19 cellular contexts compared by ENCODE assay signal in genomic region chr3:108225221-108225620, GRCh38.
"Had no signal": no experiment of that assay in that cellular context is flagged by ENCODE, and none has a peak within 500 bp of the region (broad histone marks: within the 10 kb centered on the region; RNA-seq: fewer than 3 reads in every experiment).

No MANE protein-coding gene starts in this region.

- H3K4me3 ChIP-seq: esophagus squamous epithelium, left lung, mucosa of descending colon, prostate gland, skin epidermis had no signal

- H3K27me3 ChIP-seq: brain microvascular endothelial cell, esophagus squamous epithelium, left lung had no signal

- DNase-seq: activated CD8-positive, alpha-beta T cell treated with anti-CD3 and anti-CD28 coated beads for 36 hours; activated effector memory CD4-positive, alpha-beta T cell treated with anti-CD3 and anti-CD28 coated beads, Interleukin-2, amount 50 U/mL, for 16 hours; activated naive CD8-positive, alpha-beta T cell treated with anti-CD3 and anti-CD28 coated beads, Interleukin-2, amount 10 ng/mL, durations not matched to agents 7 days and 5 days; activated T-cell treated with anti-CD3 and anti-CD28 coated beads, Interleukin-2, amount 50 U/mL, for 4 hours; anterior cingulate cortex; brain microvascular endothelial cell; cortex of kidney; effector CD4-positive, alpha-beta T cell; esophagus squamous epithelium; hippocampal formation; kidney; left lung; mucosa of descending colon; right cardiac atrium; stimulated activated CD4-positive, alpha-beta T cell treated with anti-CD3 and anti-CD28 coated beads, Interleukin-4, amount 100 ng/mL, for 24 hours had no signal

- H3K27ac ChIP-seq: brain microvascular endothelial cell, prostate gland had no signal

- ATAC-seq: activated CD8-positive, alpha-beta T cell treated with anti-CD3 and anti-CD28 coated beads for 36 hours; activated T-cell treated with anti-CD3 and anti-CD28 coated beads, Interleukin-2, amount 50 U/mL, for 4 hours; left lung; mucosa of descending colon; natural killer cell treated with Interleukin-12 subunit alpha and Interleukin-12 subunit beta and Interleukin-15 and Interleukin-18, amount 100 ng/mL, for 72 hours; right cardiac atrium had no signal

- H3K9me3 ChIP-seq: esophagus squamous epithelium, left lung, mucosa of descending colon, prostate gland had no signal

- H3K36me3 ChIP-seq: brain microvascular endothelial cell, esophagus squamous epithelium, left lung, prostate gland had no signal

- H3K9me3 Mint-ChIP-seq: activated CD8-positive, alpha-beta T cell treated with anti-CD3 and anti-CD28 coated beads for 36 hours; activated naive CD8-positive, alpha-beta T cell treated with anti-CD3 and anti-CD28 coated beads, Interleukin-2, amount 10 ng/mL, durations not matched to agents 7 days and 5 days; activated T-cell treated with anti-CD3 and anti-CD28 coated beads, Interleukin-2, amount 50 U/mL, for 4 hours; central memory CD8-positive, alpha-beta T cell; natural killer cell treated with Interleukin-12 subunit alpha and Interleukin-12 subunit beta and Interleukin-15 and Interleukin-18, amount 100 ng/mL, for 72 hours had no signal

- H3K27me3 Mint-ChIP-seq: activated CD8-positive, alpha-beta T cell treated with anti-CD3 and anti-CD28 coated beads for 36 hours; activated naive CD8-positive, alpha-beta T cell treated with anti-CD3 and anti-CD28 coated beads, Interleukin-2, amount 10 ng/mL, durations not matched to agents 7 days and 5 days; central memory CD8-positive, alpha-beta T cell; natural killer cell treated with Interleukin-12 subunit alpha and Interleukin-12 subunit beta and Interleukin-15 and Interleukin-18, amount 100 ng/mL, for 72 hours had no signal

- H3K36me3 Mint-ChIP-seq: activated naive CD8-positive, alpha-beta T cell treated with anti-CD3 and anti-CD28 coated beads, Interleukin-2, amount 10 ng/mL, durations not matched to agents 7 days and 5 days; natural killer cell treated with Interleukin-12 subunit alpha and Interleukin-12 subunit beta and Interleukin-15 and Interleukin-18, amount 100 ng/mL, for 72 hours had no signal
